10 cellular contexts compared by ENCODE assay signal in the genomic region with DNA sequence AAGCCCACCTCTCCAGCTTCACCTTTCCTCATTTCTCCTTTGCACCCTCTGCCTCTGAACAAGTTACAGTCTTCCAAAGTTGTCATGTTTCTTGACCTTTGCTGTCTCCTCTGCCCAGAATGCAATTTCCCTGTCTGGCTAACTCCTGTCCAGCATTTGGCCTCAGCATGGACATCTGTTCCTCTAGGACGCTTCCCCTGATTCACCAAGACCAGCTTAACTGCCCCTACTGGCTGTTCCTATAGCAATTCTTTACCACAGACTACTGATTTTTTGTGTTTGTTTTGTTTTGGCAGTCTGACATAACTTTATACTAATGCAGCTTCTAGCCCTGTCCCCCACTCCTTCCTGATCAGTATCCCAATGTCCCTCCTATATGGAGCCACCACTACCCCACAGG. TPM values are rescaled to one million over a fixed set of nuclear protein-coding genes. Genes with fewer than 3 reads are reported as not detected.
DNase-seq lines count a peak whose midpoint lies in the region; ATAC-seq, FAIRE-seq and TF ChIP-seq lines count a peak whose summit lies in the region.
"Had no signal": no experiment of that assay in that cellular context is flagged by ENCODE, and none has a peak within 500 bp of the region (broad histone marks: within the 10 kb centered on the region; RNA-seq: fewer than 3 reads in every experiment).

No MANE protein-coding gene starts in this region.

- dilution Hi-C loops in endothelial cell of umbilical vein (cut with MboI; ENCODE audit: extremely low pct_ligation_motif_present, low sequenced_read_pairs) = no loop called here

- H4K20me1 ChIP-seq in endothelial cell of umbilical vein (replicated peaks; ENCODE audit: control insufficient read depth, extremely low read depth, insufficient read depth, low read length) = no peaks in the 10 kb centered on the region

- peaks cover 29% of the 10 kb centered on the region for H3K4me1 ChIP-seq in endothelial cell of umbilical vein (ENCODE audit: control insufficient read depth, extremely low read depth, insufficient read depth, low read length)

- H3K9me3 Mint-ChIP-seq in activated T-cell treated with anti-CD3 and anti-CD28 coated beads, Interleukin-2, amount 50 U/mL, for 24 hours = no peaks in the 10 kb centered on the region
- no peaks in the 10 kb centered on the region for H3K9me3 Mint-ChIP-seq in stimulated activated effector memory CD8-positive, alpha-beta T cell treated with anti-CD3 and anti-CD28 coated beads, Interleukin-12 subunit alpha, Interleukin-12 subunit beta, amount 100 ng/mL, for 72 hours
- H3K9me3 Mint-ChIP-seq: neural crest cell had no signal

- peak overlapping the region; percentile 92 for H3K4me2 ChIP-seq in endothelial cell of umbilical vein (ENCODE audit: insufficient read depth, low read length)

- H3K9ac ChIP-seq in endothelial cell of umbilical vein (replicated peaks; ENCODE audit: extremely low read depth, insufficient read depth, low read length) = peak overlapping the region; percentile 34

- no peak for ATAC-seq in stimulated activated effector memory CD8-positive, alpha-beta T cell treated with anti-CD3 and anti-CD28 coated beads, Interleukin-12 subunit alpha, Interleukin-12 subunit beta, amount 100 ng/mL, for 72 hours
- ATAC-seq in HG02798 (IDR thresholded peaks at IDR 0.05; ENCODE audit: poor library complexity, unreplicated experiment) (no peak), HG02840 (IDR thresholded peaks at IDR 0.05; ENCODE audit: low FRiP score, unreplicated experiment) (no peak)

- no peak for DNase-seq in activated T-cell treated with anti-CD3 and anti-CD28 coated beads, Interleukin-2, amount 50 U/mL, for 24 hours
- DNase-seq in activated T-cell treated with anti-CD3 and anti-CD28 coated beads for 4 hours (no peak), RPMI7951 (ENCODE audit: low read depth) (peak; percentile 6), endothelial cell of umbilical vein (ENCODE audit: low read depth, low spot score) (peak; percentile 49), ecto neural progenitor cell (ENCODE audit: low spot score) (no peak)
- DNase-seq in stimulated activated effector memory CD8-positive, alpha-beta T cell treated with anti-CD3 and anti-CD28 coated beads, Interleukin-12 subunit alpha, Interleukin-12 subunit beta, amount 100 ng/mL, for 72 hours (ENCODE audit: low spot score in 2 of 2) = no peak
- DNase-seq: GF-D8 had no signal

- no peaks in the 10 kb centered on the region for H3K27me3 Mint-ChIP-seq in activated T-cell treated with anti-CD3 and anti-CD28 coated beads, Interleukin-2, amount 50 U/mL, for 24 hours

- H3K36me3 Mint-ChIP-seq in activated T-cell treated with anti-CD3 and anti-CD28 coated beads, Interleukin-2, amount 50 U/mL, for 24 hours (ENCODE audit: low read depth) = peaks cover 43% of the 10 kb centered on the region
- H3K36me3 Mint-ChIP-seq in stimulated activated effector memory CD8-positive, alpha-beta T cell treated with anti-CD3 and anti-CD28 coated beads, Interleukin-12 subunit alpha, Interleukin-12 subunit beta, amount 100 ng/mL, for 72 hours = peaks cover 20% of the 10 kb centered on the region

- H3K36me3 ChIP-seq in endothelial cell of umbilical vein (ENCODE audit: control insufficient read depth in 2 of 2, extremely low read depth in 1 of 2, insufficient read depth in 2 of 2, low read length in 2 of 2) = peaks cover 0 to 7% of the 10 kb centered on the region in 2 experiments

- TF ChIP-seq POLR2A in endothelial cell of umbilical vein (IDR thresholded peaks at IDR 0.05; ENCODE audit: low read depth, low read length) = no peak

- TSS peak; percentile 7 for BruUV-seq in endothelial cell of umbilical vein (replicated peaks; lab: Mats Ljungman, UMichigan)

- peak overlapping the region; percentile 81 for H3K27ac ChIP-seq in endothelial cell of umbilical vein (ENCODE audit: insufficient read depth, low read depth, low read length)

- CTCF ChIA-PET in endothelial cell of umbilical vein (lab: Charles Lee) = interaction anchor here (1.0 to 13.7 kb wide), 16 partner anchors 9 to 544 kb away, joined by 5 to 522 read pairs (median 15); a partner anchor contains a TSS

- H3K79me2 ChIP-seq in endothelial cell of umbilical vein (ENCODE audit: control insufficient read depth, insufficient read depth, low read length) = no peaks in the 10 kb centered on the region

- H3K9me1 ChIP-seq in endothelial cell of umbilical vein (replicated peaks; ENCODE audit: control insufficient read depth, extremely low read depth, insufficient read depth, low read length) = no peaks in the 10 kb centered on the region

- FAIRE-seq in endothelial cell of umbilical vein (lab: Jason Lieb, UNC) = peak; percentile 57

- H3K27ac Mint-ChIP-seq in activated T-cell treated with anti-CD3 and anti-CD28 coated beads, Interleukin-2, amount 50 U/mL, for 24 hours = peak overlapping the region; percentile 16
- peak overlapping the region; percentile 15 for H3K27ac Mint-ChIP-seq in stimulated activated effector memory CD8-positive, alpha-beta T cell treated with anti-CD3 and anti-CD28 coated beads, Interleukin-12 subunit alpha, Interleukin-12 subunit beta, amount 100 ng/mL, for 72 hours

- TF ChIP-seq CTCF in endothelial cell of umbilical vein (IDR thresholded peaks at IDR 0.05; ENCODE audit: extremely low read depth in 1 of 2, insufficient read depth in 1 of 2, low read depth in 1 of 2, low read length in 2 of 2) = peak; percentile 23 to 35

- H3K27me3 ChIP-seq in endothelial cell of umbilical vein (ENCODE audit: control insufficient read depth in 2 of 2, insufficient read depth in 2 of 2, low read length in 2 of 2) = no peaks in the 10 kb centered on the region

- no peaks in the 10 kb centered on the region for H3K9me3 ChIP-seq in endothelial cell of umbilical vein (replicated peaks; ENCODE audit: control insufficient read depth, insufficient read depth, low read length)

- H3K4me1 Mint-ChIP-seq in activated T-cell treated with anti-CD3 and anti-CD28 coated beads, Interleukin-2, amount 50 U/mL, for 24 hours (ENCODE audit: low read depth) = peaks cover 37% of the 10 kb centered on the region
- H3K4me1 Mint-ChIP-seq in stimulated activated effector memory CD8-positive, alpha-beta T cell treated with anti-CD3 and anti-CD28 coated beads, Interleukin-12 subunit alpha, Interleukin-12 subunit beta, amount 100 ng/mL, for 72 hours = peaks cover 33% of the 10 kb centered on the region

- no peak overlapping the region for H3K4me3 Mint-ChIP-seq in activated T-cell treated with anti-CD3 and anti-CD28 coated beads, Interleukin-2, amount 50 U/mL, for 24 hours
- peak overlapping the region; percentile 70 for H3K4me3 Mint-ChIP-seq in stimulated activated effector memory CD8-positive, alpha-beta T cell treated with anti-CD3 and anti-CD28 coated beads, Interleukin-12 subunit alpha, Interleukin-12 subunit beta, amount 100 ng/mL, for 72 hours
- H3K4me3 Mint-ChIP-seq: neural crest cell had no signal

- POLR2A ChIA-PET in endothelial cell of umbilical vein (lab: Charles Lee) = interaction anchor here (1.6 to 2.5 kb wide), 2 partner anchors 47 to 53 kb away, joined by 5 to 9 read pairs; no protein-coding TSS in a partner anchor

- intact Hi-C loops in endothelial cell of umbilical vein (cut with micrococcal nuclease) = loop anchor here (5.0 kb wide), 3 partner anchors 129 to 544 kb away; a partner anchor contains a TSS

- no peak overlapping the region for H2AFZ ChIP-seq in endothelial cell of umbilical vein (ENCODE audit: low read depth, low read length)

- no peak overlapping the region for H3K4me3 ChIP-seq in endothelial cell of umbilical vein (replicated peaks in 1 of 3; ENCODE audit: insufficient read depth in 1 of 3, low read depth in 1 of 3, low read length in 3 of 3)

RNA-seq across cellular contexts. Expression of a gene that starts 13.4 kb away (rescaled TPM):
- total RNA-seq in RPMI7951 (2014; rRNA removed; shearing (Covaris generic)) = 38.6 and 51.9 TPM in 2 replicates
- total RNA-seq in endothelial cell of umbilical vein = 87.3 and 103 TPM in 2 replicates
- 58.4 and 63.1 TPM in 2 replicates for polyA plus RNA-seq in endothelial cell of umbilical vein
- 48.2 and 59.3 TPM in 2 replicates for polyA plus RNA-seq in endothelial cell of umbilical vein (2011; cell fraction: cytosol; rRNA removed)
- polyA plus RNA-seq in endothelial cell of umbilical vein (2011; cell fraction: nucleus; rRNA removed) = 60.5 and 77.4 TPM in 2 replicates
- polyA plus RNA-seq in endothelial cell of umbilical vein (2012) = 60.2 and 63.8 TPM in 2 replicates
- 53.5 and 54.4 TPM in 2 replicates for polyA minus RNA-seq in endothelial cell of umbilical vein
- 19.0 TPM for polyA minus RNA-seq in endothelial cell of umbilical vein (2011; cell fraction: cytosol; rRNA and poly(A)+ RNA removed)
- polyA minus RNA-seq in endothelial cell of umbilical vein (2011; cell fraction: nucleus; rRNA and poly(A)+ RNA removed) = 22.0 and 23.6 TPM in 2 replicates

RNA-seq across cellular contexts. Expression of a gene that starts 14.2 kb away (rescaled TPM):
- total RNA-seq in RPMI7951 (2014; rRNA removed; shearing (Covaris generic)) = 6.9 and 9.6 TPM in 2 replicates
- 10.6 and 12.0 TPM in 2 replicates for total RNA-seq in endothelial cell of umbilical vein
- 22.3 and 23.3 TPM in 2 replicates for polyA plus RNA-seq in endothelial cell of umbilical vein
- polyA plus RNA-seq in endothelial cell of umbilical vein (2011; cell fraction: cytosol; rRNA removed) = 12.1 and 12.9 TPM in 2 replicates
- polyA plus RNA-seq in endothelial cell of umbilical vein (2011; cell fraction: nucleus; rRNA removed) = 13.5 and 15.0 TPM in 2 replicates
- 6.6 and 8.4 TPM in 2 replicates for polyA plus RNA-seq in endothelial cell of umbilical vein (2012)
- polyA minus RNA-seq in endothelial cell of umbilical vein = 15.3 and 22.2 TPM in 2 replicates
- polyA minus RNA-seq in endothelial cell of umbilical vein (2011; cell fraction: cytosol; rRNA and poly(A)+ RNA removed) = 22.1 TPM
- polyA minus RNA-seq in endothelial cell of umbilical vein (2011; cell fraction: nucleus; rRNA and poly(A)+ RNA removed) = 7.6 and 12.0 TPM in 2 replicates

RNA-seq across cellular contexts. Expression of a gene that starts 28.3 kb away (rescaled TPM):
- 38.9 and 42.9 TPM in 2 replicates for total RNA-seq in RPMI7951 (2014; rRNA removed; shearing (Covaris generic))
- total RNA-seq in endothelial cell of umbilical vein = 55.8 and 60.3 TPM in 2 replicates
- polyA plus RNA-seq in endothelial cell of umbilical vein = 29.0 and 34.0 TPM in 2 replicates
- polyA plus RNA-seq in endothelial cell of umbilical vein (2011; cell fraction: cytosol; rRNA removed) = 37.2 and 42.3 TPM in 2 replicates
- 73.9 and 111 TPM in 2 replicates for polyA plus RNA-seq in endothelial cell of umbilical vein (2011; cell fraction: nucleus; rRNA removed)
- polyA plus RNA-seq in endothelial cell of umbilical vein (2012) = 53.7 and 54.0 TPM in 2 replicates
- polyA minus RNA-seq in endothelial cell of umbilical vein = 48.1 and 55.2 TPM in 2 replicates
- polyA minus RNA-seq in endothelial cell of umbilical vein (2011; cell fraction: cytosol; rRNA and poly(A)+ RNA removed) = 50.5 TPM
- 23.3 and 30.2 TPM in 2 replicates for polyA minus RNA-seq in endothelial cell of umbilical vein (2011; cell fraction: nucleus; rRNA and poly(A)+ RNA removed)

RNA-seq across cellular contexts. Expression of a gene that starts 53.6 kb away (rescaled TPM):
- total RNA-seq in RPMI7951 (2014; rRNA removed; shearing (Covaris generic)) = 142 and 156 TPM in 2 replicates
- 249 and 271 TPM in 2 replicates for total RNA-seq in endothelial cell of umbilical vein
- 277 and 298 TPM in 2 replicates for polyA plus RNA-seq in endothelial cell of umbilical vein
- 254 and 295 TPM in 2 replicates for polyA plus RNA-seq in endothelial cell of umbilical vein (2011; cell fraction: cytosol; rRNA removed)
- polyA plus RNA-seq in endothelial cell of umbilical vein (2011; cell fraction: nucleus; rRNA removed) = 225 and 229 TPM in 2 replicates
- polyA plus RNA-seq in endothelial cell of umbilical vein (2012) = 225 and 308 TPM in 2 replicates
- 251 and 253 TPM in 2 replicates for polyA minus RNA-seq in endothelial cell of umbilical vein
- 24.6 TPM for polyA minus RNA-seq in endothelial cell of umbilical vein (2011; cell fraction: cytosol; rRNA and poly(A)+ RNA removed)
- polyA minus RNA-seq in endothelial cell of umbilical vein (2011; cell fraction: nucleus; rRNA and poly(A)+ RNA removed) = 74.0 and 113 TPM in 2 replicates

Comparison
In these comparisons a context has a peak if more than half of its experiments do, and no peak if none do; other contexts are left out.
1. DNase-seq: peak in RPMI7951 (single experiment) and endothelial cell of umbilical vein (single experiment); none in activated T-cell treated with anti-CD3 and anti-CD28 coated beads, Interleukin-2, amount 50 U/mL, for 24 hours (single experiment), activated T-cell treated with anti-CD3 and anti-CD28 coated beads for 4 hours (single experiment), stimulated activated effector memory CD8-positive, alpha-beta T cell treated with anti-CD3 and anti-CD28 coated beads, Interleukin-12 subunit alpha, Interleukin-12 subunit beta, amount 100 ng/mL, for 72 hours (0 of 2) and ecto neural progenitor cell (single experiment).